In genomic region chr17:43126911-43127290, GRCh38 we compare ENCODE assay signal across 1 cellular context.
TF ChIP-seq lines count a peak whose summit lies in the region.

No MANE protein-coding gene starts in this region.

TF ChIP-seq in SK-N-SH treated with all-trans-retinoic acid at 6 μM for 48 hours, 23 proteins besides CTCF, POLR2A, EP300 and RAD21 (continued from another document):
- no peak for TF ChIP-seq ZFP3 (CRISPR knock-in tag; IDR thresholded peaks at IDR 0.05)
- TF ChIP-seq ZFP30 (CRISPR knock-in tag; IDR thresholded peaks at IDR 0.05): no peak
- no peak for TF ChIP-seq CSRNP3 (CRISPR knock-in tag; IDR thresholded peaks at IDR 0.05)
- TF ChIP-seq RARB (CRISPR knock-in tag; IDR thresholded peaks at IDR 0.05): no peak
- no peak for TF ChIP-seq ESRRG (CRISPR knock-in tag; IDR thresholded peaks at IDR 0.05)
- TF ChIP-seq PPARA (CRISPR knock-in tag; IDR thresholded peaks at IDR 0.05; ENCODE audit: borderline replicate concordance): no peak
- TF ChIP-seq SNAI2 (CRISPR knock-in tag; IDR thresholded peaks at IDR 0.05): no peak
- TF ChIP-seq PATZ1 (CRISPR knock-in tag; IDR thresholded peaks at IDR 0.05; ENCODE audit: borderline replicate concordance): no peak
- no peak for TF ChIP-seq ZNF70 (CRISPR knock-in tag; IDR thresholded peaks at IDR 0.05)
- no peak for TF ChIP-seq ISL1 (CRISPR knock-in tag; IDR thresholded peaks at IDR 0.05)
